In the genomic region with DNA sequence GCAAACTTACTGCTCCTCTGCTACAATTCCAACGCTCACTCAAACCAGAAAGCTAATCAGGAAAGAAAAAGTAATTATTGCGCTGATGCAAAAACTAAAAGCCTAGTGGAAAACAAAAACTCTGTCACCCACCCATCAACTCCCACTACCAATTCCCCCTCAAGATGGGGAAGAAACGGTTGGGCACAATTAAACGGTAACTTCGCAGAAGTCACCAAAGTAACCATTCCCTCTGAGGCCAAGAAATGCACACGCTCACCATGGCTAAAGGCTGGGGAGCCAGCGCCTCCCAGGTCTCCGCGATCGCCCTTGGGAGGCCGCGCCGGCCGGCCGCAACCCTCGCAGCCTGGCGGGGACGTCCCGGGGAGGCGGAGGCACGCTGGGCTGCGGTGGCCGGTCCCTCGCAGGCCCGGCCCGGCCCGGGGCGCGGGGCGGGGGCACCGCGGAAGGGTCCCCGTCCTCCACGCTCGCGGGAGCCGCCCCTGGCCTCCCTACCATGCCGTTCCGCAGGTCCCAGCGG, we compare ENCODE assay signal across 8 cellular contexts. TPM values are rescaled to one million over a fixed set of nuclear protein-coding genes. Genes with fewer than 3 reads are reported as not detected.
DNase-seq lines count a peak whose midpoint lies in the region; ATAC-seq and TF ChIP-seq lines count a peak whose summit lies in the region.

No MANE protein-coding gene starts in this region.

- H3K9ac ChIP-seq in endocrine pancreas (ENCODE audit: control insufficient read depth, insufficient read depth, low read length) = peak overlapping the region; percentile 98

- POLR2A ChIA-PET in A673 (lab: Charles Lee; ENCODE audit: low non-redundant PET) = no interaction called here

- H3K9me3 ChIP-seq in A673 (ENCODE audit: low read depth, low read length, poor library complexity, severe bottlenecking) (no peaks in the 10 kb centered on the region), endocrine pancreas (ENCODE audit: control insufficient read depth, low read length) (no peaks in the 10 kb centered on the region), uterus (no peaks in the 10 kb centered on the region)

- BruUV-seq in A673 (replicated peaks; lab: Mats Ljungman, UMichigan) = no TSS peak

- H3K4me1 ChIP-seq in A673 (ENCODE audit: insufficient read depth, low read length, poor library complexity, severe bottlenecking) (peaks cover 10% of the 10 kb centered on the region), endocrine pancreas (ENCODE audit: control insufficient read depth, insufficient read depth, low read length) (peaks cover 14% of the 10 kb centered on the region), uterus (peaks cover 6 to 7% of the 10 kb centered on the region in 2 donors)

- ATAC-seq in GM18502 (IDR thresholded peaks at IDR 0.05; ENCODE audit: poor library complexity, unreplicated experiment) = peak; percentile 37
- peak; percentile 35 for ATAC-seq in HG03039 (IDR thresholded peaks at IDR 0.05; ENCODE audit: unreplicated experiment)
- ATAC-seq in GM19452 (IDR thresholded peaks at IDR 0.05; ENCODE audit: unreplicated experiment) = no peak

- H3K27me3 ChIP-seq in A673 (replicated peaks; ENCODE audit: insufficient read depth, low read depth, low read length, poor library complexity) (no peaks in the 10 kb centered on the region), endocrine pancreas (ENCODE audit: control insufficient read depth, insufficient read depth, low read length) (no peaks in the 10 kb centered on the region), uterus (no peaks in the 10 kb centered on the region)

- peaks cover 17% of the 10 kb centered on the region for H3K36me3 ChIP-seq in A673 (ENCODE audit: insufficient read depth, low read length, poor library complexity, severe bottlenecking)
- H3K36me3 ChIP-seq in endocrine pancreas (ENCODE audit: control insufficient read depth, insufficient read depth, low read length) = no peaks in the 10 kb centered on the region
- no peaks in the 10 kb centered on the region for H3K36me3 ChIP-seq in uterus

- no peak for TF ChIP-seq CTCF in A673 (conservative IDR thresholded peaks at IDR 0.05; ENCODE audit: low read depth, low read length)
- no peak for TF ChIP-seq CTCF in uterus (IDR thresholded peaks at IDR 0.05)

- no peak for TF ChIP-seq POLR2A in uterus (IDR thresholded peaks at IDR 0.05)

- DNase-seq in A673 (ENCODE audit: low spot score) (peak; percentile 51), RKO (ENCODE audit: low spot score) (peak; percentile 27), midbrain (lab: John Stamatoyannopoulos, UW) (peak; percentile 49), uterus (no peak)

- peak overlapping the region; percentile 99 for H3K27ac ChIP-seq in A673 (ENCODE audit: low read depth, low read length, poor library complexity, severe bottlenecking)
- H3K27ac ChIP-seq in uterus = peak overlapping the region; percentile 90 to 99

- CTCF ChIA-PET in A673 (lab: Charles Lee) = no interaction called here

- H3K4me3 ChIP-seq in A673 (ENCODE audit: low read depth, low read length, poor library complexity, severe bottlenecking) (peak overlapping the region; percentile 91), endocrine pancreas (ENCODE audit: control insufficient read depth, insufficient read depth, low read length) (peak overlapping the region; percentile 99), uterus (peak overlapping the region; percentile 53 to 99)

- intact Hi-C loops in A673 (cut with micrococcal nuclease; ENCODE audit: unreplicated experiment) (no loop called here), uterus (cut with DNase I; ENCODE audit: low total_unique reads) (no loop called here)

RNA-seq across cellular contexts. Expression of a gene that starts 0.6 kb away (rescaled TPM):
- total RNA-seq in A673 (2021) (117 and 127 TPM in 2 replicates), uterus (100 to 1,000 TPM in 3 of 4 donors, 10 to 100 TPM in 1; 26.4 to 140 (median 126) TPM)

RNA-seq across cellular contexts. Expression of a gene that starts 54.6 kb away (rescaled TPM):
- total RNA-seq in A673 (2021) (30.3 and 34.4 TPM in 2 replicates), uterus (10 to 100 TPM; 25.9 to 43.9 (median 30.5) TPM)

Comparison
In these comparisons a context has a peak if more than half of its experiments do, and no peak if none do; other contexts are left out.
1. DNase-seq: peak in A673 (single experiment), RKO (single experiment) and midbrain (single experiment); none in uterus (0 of 2).
2. Peak in every context shown above with its lines, with median percentiles within 50 percentile points of each other: H3K4me3 ChIP-seq.